Comparison of ENCODE assay signal across 11 cellular contexts in the genomic region with DNA sequence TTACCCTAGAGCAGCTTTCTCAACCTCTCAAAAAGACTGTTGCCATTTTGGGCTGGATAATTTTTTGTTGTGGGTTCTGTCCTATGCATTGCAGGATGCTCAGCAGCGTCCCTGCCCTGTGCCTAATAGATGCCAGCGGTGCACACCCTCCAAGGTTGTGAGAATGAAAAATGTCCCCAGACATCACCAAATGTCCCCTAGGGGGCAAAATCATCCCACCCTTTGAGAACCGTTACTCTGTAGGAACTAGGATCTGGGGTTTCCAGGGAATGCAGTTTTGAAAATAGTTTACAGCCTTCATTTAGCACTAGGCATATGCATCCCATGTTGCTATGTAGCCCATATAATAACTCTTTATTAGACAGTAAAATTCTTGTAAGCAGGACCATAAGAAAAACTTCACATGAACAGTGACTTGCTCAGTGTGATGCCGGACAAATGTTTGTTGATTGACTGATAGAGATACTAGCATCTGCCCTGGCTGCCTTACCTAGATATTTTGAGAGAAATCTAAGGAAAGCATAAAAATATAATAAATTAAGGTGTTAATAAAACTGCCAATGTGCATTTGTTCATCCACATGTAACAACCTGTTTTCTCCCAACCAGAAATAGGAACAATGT.
DNase-seq lines count a peak whose midpoint lies in the region; ATAC-seq, FAIRE-seq and TF ChIP-seq lines count a peak whose summit lies in the region.
"Had no signal": no experiment of that assay in that cellular context is flagged by ENCODE, and none has a peak within 500 bp of the region (broad histone marks: within the 10 kb centered on the region; RNA-seq: fewer than 3 reads in every experiment).

No MANE protein-coding gene starts in this region.

- H3K27me3 ChIP-seq in neuronal stem cell (ENCODE audit: control insufficient read depth in 3 of 3, insufficient read depth in 3 of 3, low read depth in 1 of 3, low read length in 3 of 3): no peaks in the 10 kb centered on the region

- FAIRE-seq in GM19239 (lab: Jason Lieb, UNC): no peak

- H4K91ac ChIP-seq in neuronal stem cell (ENCODE audit: low read depth, low read length, poor library complexity): no peak overlapping the region

- H2BK12ac ChIP-seq in neuronal stem cell (ENCODE audit: low read length): no peak overlapping the region

- H3K27ac Mint-ChIP-seq in Calu3 (ENCODE audit: unreplicated experiment) (no peak overlapping the region), WTC11 (no peak overlapping the region)
- H3K27ac Mint-ChIP-seq: T-cell had no signal

- no peaks in the 10 kb centered on the region for H3K36me3 ChIP-seq in neuronal stem cell (replicated peaks in 1 of 2; ENCODE audit: control insufficient read depth in 2 of 2, insufficient read depth in 2 of 2, low read length in 2 of 2)

- TF ChIP-seq CTCF in Calu3 (IDR thresholded peaks at IDR 0.05; ENCODE audit: unreplicated experiment) (no peak), WTC11 (IDR thresholded peaks at IDR 0.05) (no peak)

- no peak overlapping the region for H3K4me3 ChIP-seq in neuronal stem cell (ENCODE audit: low read length in 2 of 2)

- H3K27me3 Mint-ChIP-seq in Calu3 (ENCODE audit: unreplicated experiment): peaks cover 57% of the 10 kb centered on the region
- peaks cover 6% of the 10 kb centered on the region for H3K27me3 Mint-ChIP-seq in WTC11 (ENCODE audit: low read depth)
- H3K27me3 Mint-ChIP-seq: T-cell had no signal

- H2AK5ac ChIP-seq in neuronal stem cell (ENCODE audit: low read depth, low read length): no peak overlapping the region

- CTCF ChIA-PET in Calu3 (lab: Charles Lee): interaction anchor here (0.7 kb wide), 1 partner anchor 11 kb away, joined by 3 read pairs; no protein-coding TSS in a partner anchor
- CTCF ChIA-PET in WTC11 (lab: Charles Lee): interaction anchor here (0.7 kb wide), 1 partner anchor 250 kb away, joined by 3 read pairs; no protein-coding TSS in a partner anchor

- H3K9me3 Mint-ChIP-seq in Calu3 (ENCODE audit: low read depth, unreplicated experiment) (no peaks in the 10 kb centered on the region), WTC11 (no peaks in the 10 kb centered on the region)
- H3K9me3 Mint-ChIP-seq: T-cell had no signal

- no peak overlapping the region for H3K18ac ChIP-seq in neuronal stem cell (ENCODE audit: low read length)

- no peak overlapping the region for H3K4me3 Mint-ChIP-seq in Calu3 (ENCODE audit: low read depth, unreplicated experiment)
- H3K4me3 Mint-ChIP-seq in WTC11: no peak overlapping the region
- H3K4me3 Mint-ChIP-seq: T-cell had no signal

- no peak overlapping the region for H2BK5ac ChIP-seq in neuronal stem cell (ENCODE audit: low read length)

- no peaks in the 10 kb centered on the region for H3K36me3 Mint-ChIP-seq in Calu3 (ENCODE audit: insufficient read depth, unreplicated experiment)
- no peaks in the 10 kb centered on the region for H3K36me3 Mint-ChIP-seq in WTC11
- H3K36me3 Mint-ChIP-seq: T-cell had no signal

- peaks cover 0 to 5% of the 10 kb centered on the region in 2 donors for H3K4me1 ChIP-seq in neuronal stem cell (ENCODE audit: control insufficient read depth in 2 of 2, insufficient read depth in 1 of 2, low read depth in 1 of 2, low read length in 2 of 2)

- no peak overlapping the region for H3K4me2 ChIP-seq in neuronal stem cell (ENCODE audit: insufficient read depth, low read length, poor library complexity, severe bottlenecking)

- WGBS in neuronal stem cell (ENCODE audit: extremely low coverage in 2 of 2, insufficient read length in 2 of 2, insufficient replicate concordance in 1 of 2), 2 donors: no CpG with 5 or more reads among the region's 4 CpGs

- H3K4ac ChIP-seq in neuronal stem cell (ENCODE audit: low read length): no peak overlapping the region

- no peak overlapping the region for H3K14ac ChIP-seq in neuronal stem cell (ENCODE audit: low read length)

- H2AFZ ChIP-seq in neuronal stem cell (ENCODE audit: low read length): no peak overlapping the region

- no peak overlapping the region for H3K9ac ChIP-seq in neuronal stem cell (ENCODE audit: low read depth, low read length, poor library complexity)

- H3K9me3 ChIP-seq in neuronal stem cell (replicated peaks in 1 of 2; ENCODE audit: control insufficient read depth in 2 of 2, insufficient read depth in 1 of 2, low read depth in 1 of 2, low read length in 2 of 2): no peaks in the 10 kb centered on the region

- no peak overlapping the region for H2BK15ac ChIP-seq in neuronal stem cell (ENCODE audit: low read length)

- H2BK120ac ChIP-seq in neuronal stem cell (ENCODE audit: low read depth, low read length): no peak overlapping the region

- intact Hi-C loops in Calu3 (cut with micrococcal nuclease; ENCODE audit: unreplicated experiment): loop anchor here (1.0 kb wide), 1 partner anchor 425 kb away; no protein-coding TSS in a partner anchor

- ATAC-seq in WTC11 (peak; percentile 82), HG02759 (IDR thresholded peaks at IDR 0.05; ENCODE audit: unreplicated experiment) (no peak)
- ATAC-seq: T-cell had no signal

- DNase-seq in Calu3 (peak; percentile 11), HuH-7 (ENCODE audit: low spot score) (peak; percentile 32), WTC11 (ENCODE audit: low spot score) (no peak), islet precursor cell (peak; percentile 54), neuronal stem cell (ENCODE audit: low spot score) (no peak), GOT3 (lab: John Stamatoyannopoulos, UW) (no peak), GM19239 (ENCODE audit: insufficient read length, low spot score) (no peak)
- DNase-seq: DND-41; effector CD4-positive, alpha-beta T cell; T-cell had no signal

- POLR2A ChIA-PET in WTC11 (lab: Charles Lee): no interaction called here

- H3K4me1 Mint-ChIP-seq in Calu3 (ENCODE audit: low read depth, unreplicated experiment) (no peaks in the 10 kb centered on the region), WTC11 (peaks cover 9% of the 10 kb centered on the region)

- H3K23ac ChIP-seq in neuronal stem cell (ENCODE audit: low read depth, low read length, poor library complexity): no peak overlapping the region

- no peak overlapping the region for H4K8ac ChIP-seq in neuronal stem cell (ENCODE audit: low read depth, low read length)

- no TSS peak for BruUV-seq in Calu3 (replicated peaks; lab: Mats Ljungman, UMichigan)

- H3K79me1 ChIP-seq in neuronal stem cell (ENCODE audit: low read depth, low read length): no peaks in the 10 kb centered on the region

- H3K27ac ChIP-seq in neuronal stem cell (replicated peaks; ENCODE audit: low read length): no peak overlapping the region

TF ChIP-seq in WTC11, 78 proteins besides CTCF, POLR2A, EP300 and RAD21 (continues in another document):
- TF ChIP-seq MYBL2 (CRISPR knock-in tag; IDR thresholded peaks at IDR 0.05): no peak
- TF ChIP-seq EMX1 (CRISPR knock-in tag; IDR thresholded peaks at IDR 0.05): no peak
- TF ChIP-seq, protein P1, sequence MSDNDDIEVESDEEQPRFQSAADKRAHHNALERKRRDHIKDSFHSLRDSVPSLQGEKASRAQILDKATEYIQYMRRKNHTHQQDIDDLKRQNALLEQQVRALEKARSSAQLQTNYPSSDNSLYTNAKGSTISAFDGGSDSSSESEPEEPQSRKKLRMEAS (CRISPR knock-in tag; IDR thresholded peaks at IDR 0.05): no peak
- no peak for TF ChIP-seq FOXK1 (CRISPR knock-in tag; IDR thresholded peaks at IDR 0.05)
- TF ChIP-seq, protein P2, sequence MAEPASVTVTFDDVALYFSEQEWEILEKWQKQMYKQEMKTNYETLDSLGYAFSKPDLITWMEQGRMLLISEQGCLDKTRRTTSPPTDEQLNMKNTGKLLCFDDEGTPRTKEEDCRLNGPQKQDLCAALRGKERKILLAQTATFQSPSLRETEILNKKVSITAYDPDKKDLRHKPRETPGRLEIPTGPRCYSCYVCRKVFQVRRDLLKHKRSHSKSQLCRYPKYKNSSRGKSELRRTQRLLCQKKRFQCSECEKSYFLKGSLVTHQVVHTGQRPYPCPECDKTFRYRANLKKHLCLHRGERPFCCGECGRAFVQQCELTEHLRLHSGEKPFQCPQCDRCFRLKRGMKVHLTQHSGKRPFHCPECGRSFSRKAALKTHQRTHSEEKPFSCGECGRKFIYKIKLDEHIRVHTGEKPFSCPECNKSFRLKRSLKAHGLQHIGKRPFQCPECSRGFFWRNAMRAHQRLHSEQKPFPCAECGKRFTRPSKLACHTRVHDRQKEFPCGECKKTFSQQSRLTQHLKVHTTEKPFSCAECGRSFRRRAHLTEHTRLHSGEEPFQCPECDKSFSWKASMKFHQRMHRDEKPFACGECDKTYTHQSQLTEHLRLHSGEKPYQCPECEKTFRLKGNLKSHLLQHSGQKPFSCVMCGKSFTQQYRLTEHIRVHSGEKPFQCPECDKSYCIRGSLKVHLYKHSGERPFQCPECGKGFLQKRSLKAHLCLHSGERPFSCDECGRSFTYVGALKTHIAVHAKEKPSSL (CRISPR knock-in tag; conservative IDR thresholded peaks at IDR 0.05): no peak
- no peak for TF ChIP-seq ETV6 (CRISPR knock-in tag; IDR thresholded peaks at IDR 0.05)
- no peak for TF ChIP-seq GTF2I (CRISPR knock-in tag; conservative IDR thresholded peaks at IDR 0.05)
- TF ChIP-seq, protein P3, sequence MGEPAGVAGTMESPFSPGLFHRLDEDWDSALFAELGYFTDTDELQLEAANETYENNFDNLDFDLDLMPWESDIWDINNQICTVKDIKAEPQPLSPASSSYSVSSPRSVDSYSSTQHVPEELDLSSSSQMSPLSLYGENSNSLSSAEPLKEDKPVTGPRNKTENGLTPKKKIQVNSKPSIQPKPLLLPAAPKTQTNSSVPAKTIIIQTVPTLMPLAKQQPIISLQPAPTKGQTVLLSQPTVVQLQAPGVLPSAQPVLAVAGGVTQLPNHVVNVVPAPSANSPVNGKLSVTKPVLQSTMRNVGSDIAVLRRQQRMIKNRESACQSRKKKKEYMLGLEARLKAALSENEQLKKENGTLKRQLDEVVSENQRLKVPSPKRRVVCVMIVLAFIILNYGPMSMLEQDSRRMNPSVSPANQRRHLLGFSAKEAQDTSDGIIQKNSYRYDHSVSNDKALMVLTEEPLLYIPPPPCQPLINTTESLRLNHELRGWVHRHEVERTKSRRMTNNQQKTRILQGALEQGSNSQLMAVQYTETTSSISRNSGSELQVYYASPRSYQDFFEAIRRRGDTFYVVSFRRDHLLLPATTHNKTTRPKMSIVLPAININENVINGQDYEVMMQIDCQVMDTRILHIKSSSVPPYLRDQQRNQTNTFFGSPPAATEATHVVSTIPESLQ (CRISPR knock-in tag; IDR thresholded peaks at IDR 0.05): no peak
- TF ChIP-seq, protein P4, sequence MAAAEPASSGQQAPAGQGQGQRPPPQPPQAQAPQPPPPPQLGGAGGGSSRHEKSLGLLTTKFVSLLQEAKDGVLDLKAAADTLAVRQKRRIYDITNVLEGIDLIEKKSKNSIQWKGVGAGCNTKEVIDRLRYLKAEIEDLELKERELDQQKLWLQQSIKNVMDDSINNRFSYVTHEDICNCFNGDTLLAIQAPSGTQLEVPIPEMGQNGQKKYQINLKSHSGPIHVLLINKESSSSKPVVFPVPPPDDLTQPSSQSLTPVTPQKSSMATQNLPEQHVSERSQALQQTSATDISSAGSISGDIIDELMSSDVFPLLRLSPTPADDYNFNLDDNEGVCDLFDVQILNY (CRISPR knock-in tag; IDR thresholded peaks at IDR 0.05): no peak
- TF ChIP-seq NFYB (CRISPR knock-in tag; conservative IDR thresholded peaks at IDR 0.05; ENCODE audit: low read depth): no peak
- TF ChIP-seq TEAD1 (CRISPR knock-in tag; IDR thresholded peaks at IDR 0.05): no peak
- TF ChIP-seq ZBTB21 (CRISPR knock-in tag; IDR thresholded peaks at IDR 0.05; ENCODE audit: borderline replicate concordance): no peak

Comparison
In these comparisons a context has a peak if more than half of its experiments do, and no peak if none do; other contexts are left out.
1. DNase-seq: peak in Calu3 (single experiment), HuH-7 (single experiment) and islet precursor cell (single experiment); none in WTC11 (single experiment), neuronal stem cell (single experiment), GOT3 (single experiment) and GM19239 (single experiment).